9 cellular contexts compared by ENCODE assay signal in genomic region chr18:27493182-27493581, GRCh38.
"Had no signal": no experiment of that assay in that cellular context is flagged by ENCODE, and none has a peak within 500 bp of the region (broad histone marks: within the 10 kb centered on the region; RNA-seq: fewer than 3 reads in every experiment).

No MANE protein-coding gene starts in this region.

- H3K4me3 ChIP-seq: GM23248, HAP-1, K562 had no signal

- H3K4me3 Mint-ChIP-seq: HFFc6 had no signal

- H3K9me3 ChIP-seq: HAP-1 had no signal

- H3K36me3 ChIP-seq: HAP-1 had no signal

- H2AFZ ChIP-seq: GM23248 had no signal

- H3K4me1 ChIP-seq: HAP-1 had no signal

- H3K9ac ChIP-seq: GM23248 had no signal

- H3K27ac Mint-ChIP-seq: HFFc6 had no signal

- FAIRE-seq: HTR-8/SVneo, K562 had no signal

- H3K27ac ChIP-seq: GM23248 had no signal

- ATAC-seq: HCT116, K562 had no signal

- DNase-seq: GM23248, H7, HFFc6, IMR-90, KG1 had no signal
